In the genomic region with DNA sequence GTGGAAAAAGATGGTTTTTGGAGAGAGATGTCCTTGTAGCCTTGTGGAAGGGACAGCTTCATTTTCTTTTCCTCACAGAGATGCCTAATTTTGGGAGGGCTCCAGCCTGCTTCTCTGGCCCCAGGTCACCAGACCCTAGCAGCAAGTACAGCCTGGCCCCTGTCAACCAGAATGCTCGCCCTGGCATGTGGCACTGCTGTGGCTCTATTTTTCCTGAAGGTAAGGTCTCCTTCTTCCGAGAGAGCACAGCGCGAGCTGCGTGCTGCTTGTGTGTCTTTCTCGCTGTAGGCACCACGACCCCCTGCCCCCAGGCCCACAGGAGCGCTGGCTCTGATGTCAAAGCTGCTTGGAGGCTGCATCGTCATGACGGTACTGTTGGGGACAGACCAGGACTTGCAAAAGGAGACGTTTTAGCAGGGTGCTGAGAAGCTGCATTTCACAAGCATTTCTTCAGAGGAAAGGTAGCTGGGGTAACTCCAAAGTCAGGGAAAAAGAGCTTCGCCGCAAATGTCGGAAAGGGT, we compare ENCODE assay signal across 27 cellular contexts. TPM values are rescaled to one million over a fixed set of nuclear protein-coding genes. Genes with fewer than 3 reads are reported as not detected.
"Had no signal": no experiment of that assay in that cellular context is flagged by ENCODE, and none has a peak within 500 bp of the region (broad histone marks: within the 10 kb centered on the region; RNA-seq: fewer than 3 reads in every experiment).

No MANE protein-coding gene starts in this region.

- H3K4me3 Mint-ChIP-seq: activated naive CD8-positive, alpha-beta T cell treated with anti-CD3 and anti-CD28 coated beads for 36 hours; activated T-cell treated with anti-CD3 and anti-CD28 coated beads, Interleukin-2, amount 50 U/mL, for 4 hours; mesothelial cell of epicardium had no signal

- DNase-seq: activated CD4-positive, alpha-beta T cell treated with anti-CD3 and anti-CD28 coated beads for 1 hour; activated CD4-positive, alpha-beta T cell treated with anti-CD3 and anti-CD28 coated beads, Interleukin-2, amount 50 U/mL, for 1 hour; activated naive CD4-positive, alpha-beta T cell treated with Interleukin-2 at 50 U/mL for 16 hours; activated naive CD8-positive, alpha-beta T cell treated with anti-CD3 and anti-CD28 coated beads for 36 hours; activated T-cell treated with anti-CD3 and anti-CD28 coated beads, Interleukin-2, amount 50 U/mL, for 4 hours; colonic mucosa; dorsolateral prefrontal cortex; glutamatergic neuron; left lung; nucleus accumbens; sigmoid colon; stimulated activated CD4-positive, alpha-beta T cell treated with anti-CD3 and anti-CD28 coated beads, Interleukin-2, amount 100 ng/mL, for 48 hours; stimulated activated CD8-positive, alpha-beta memory T cell treated with anti-CD3 and anti-CD28 coated beads, Interleukin-4, amount 100 ng/mL, for 48 hours; stimulated activated naive CD4-positive, alpha-beta T cell treated with Interleukin-2 at 50 U/mL for 16 hours; T-helper 9 cell; upper lobe of right lung had no signal

- ATAC-seq: activated T-cell treated with anti-CD3 and anti-CD28 coated beads, Interleukin-2, amount 50 U/mL, for 4 hours; left lung; upper lobe of right lung had no signal

- H3K9me3 ChIP-seq: colonic mucosa, esophagus muscularis mucosa, left lung, sigmoid colon, upper lobe of right lung had no signal

- H3K27me3 ChIP-seq: colonic mucosa, dorsolateral prefrontal cortex, esophagus muscularis mucosa, hepatocyte, left lung, sigmoid colon, upper lobe of right lung had no signal

- H3K27ac ChIP-seq: colonic mucosa, dorsolateral prefrontal cortex, esophagus muscularis mucosa, hepatocyte, left lung, sigmoid colon, upper lobe of right lung had no signal

- H3K27ac Mint-ChIP-seq: activated naive CD8-positive, alpha-beta T cell treated with anti-CD3 and anti-CD28 coated beads for 36 hours; mesothelial cell of epicardium had no signal

- H3K4me1 Mint-ChIP-seq: mesothelial cell of epicardium had no signal

- H3K9me3 Mint-ChIP-seq: activated naive CD8-positive, alpha-beta T cell treated with anti-CD3 and anti-CD28 coated beads for 36 hours; activated T-cell treated with anti-CD3 and anti-CD28 coated beads, Interleukin-2, amount 50 U/mL, for 4 hours; immature natural killer cell; mesothelial cell of epicardium; naive thymus-derived CD8-positive, alpha-beta T cell had no signal

- H3K27me3 Mint-ChIP-seq: activated naive CD8-positive, alpha-beta T cell treated with anti-CD3 and anti-CD28 coated beads for 36 hours; naive thymus-derived CD8-positive, alpha-beta T cell had no signal

RNA-seq across cellular contexts. Expression of a gene that starts 58.7 kb away (rescaled TPM):
- total RNA-seq: activated naive CD8-positive, alpha-beta T cell treated with anti-CD3 and anti-CD28 coated beads for 36 hours; activated T-cell treated with anti-CD3 and anti-CD28 coated beads, Interleukin-2, amount 50 U/mL, for 4 hours; astrocyte; colonic mucosa; esophagus muscularis mucosa; hepatocyte; kidney epithelial cell; lung microvascular endothelial cell; naive thymus-derived CD8-positive, alpha-beta T cell; smooth muscle cell; subcutaneous adipose tissue; T-helper 1 cell treated with Interleukin-12 subunit alpha and Interleukin-12 subunit beta and Interleukin-4 antibody, amounts not matched to agents 30 ng/mL and 1 ng/mL, for 36 hours; upper lobe of right lung had no signal
